17 cellular contexts compared by ENCODE assay signal in the genomic region with DNA sequence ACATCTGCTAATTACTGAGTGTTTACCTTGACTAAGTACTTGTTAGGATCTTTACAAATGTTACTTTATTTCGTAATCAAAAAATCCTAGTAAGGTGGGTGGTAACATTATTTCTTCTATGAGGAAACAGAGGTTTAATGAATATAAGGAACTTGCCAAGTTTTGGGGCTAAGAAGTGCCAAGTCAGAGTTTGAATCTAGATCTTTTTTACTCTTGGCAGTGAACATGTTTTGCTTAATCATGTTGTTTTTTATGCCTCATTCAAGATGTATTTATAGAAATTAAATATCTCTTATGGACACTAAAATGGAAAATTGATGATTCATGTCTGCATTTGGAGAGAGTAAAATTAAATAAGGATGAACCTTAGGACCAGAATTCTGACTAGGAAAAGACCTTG.
DNase-seq lines count a peak whose midpoint lies in the region; ATAC-seq and TF ChIP-seq lines count a peak whose summit lies in the region.
"Had no signal": no experiment of that assay in that cellular context is flagged by ENCODE, and none has a peak within 500 bp of the region (broad histone marks: within the 10 kb centered on the region; RNA-seq: fewer than 3 reads in every experiment).

No MANE protein-coding gene starts in this region.

- H3K4me1 Mint-ChIP-seq in MCF 10A (ENCODE audit: insufficient read depth, unreplicated experiment) = peaks cover 10% of the 10 kb centered on the region
- H3K4me1 Mint-ChIP-seq: nephron had no signal

- peak; percentile 70 for DNase-seq in MCF 10A (ENCODE audit: unreplicated experiment)
- DNase-seq in mammary epithelial cell = no peak
- DNase-seq in amniotic stem cell (lab: John Stamatoyannopoulos, UW) = peak; percentile 13
- DNase-seq in iris pigment epithelial cell (ENCODE audit: low read depth) = peak; percentile 86
- peak; percentile 40 for DNase-seq in superior temporal gyrus (ENCODE audit: extremely low spot score)
- DNase-seq: activated CD8-positive, alpha-beta memory T cell treated with anti-CD3 and anti-CD28 coated beads, Interleukin-2, amount 10 ng/mL, durations not matched to agents 7 days and 5 days; DMS 273 treated with DMSO at 0.1 percent for 48 hours; glutamatergic neuron; kidney glomerular epithelial cell; NCI-H1694 treated with DMSO at 0.1 percent for 48 hours; NCI-H69; SHP77 had no signal

- no peaks in the 10 kb centered on the region for H3K9me3 ChIP-seq in mammary epithelial cell (replicated peaks; ENCODE audit: insufficient read depth, low read length)

- in situ Hi-C loops in mammary epithelial cell (cut with MboI; ENCODE audit: low sequenced_read_pairs in 2 of 2) = no loop called here

- H2AFZ ChIP-seq in mammary epithelial cell (ENCODE audit: low read depth, low read length) = no peak overlapping the region

- POLR2A ChIA-PET in MCF 10A (lab: Yijun Ruan, JAX) = no interaction called here

- H3K4me3 ChIP-seq in mammary epithelial cell (replicated peaks in 1 of 3; ENCODE audit: insufficient read depth in 1 of 3, low read depth in 2 of 3, low read length in 3 of 3) = no peak overlapping the region
- H3K4me3 ChIP-seq: A549 had no signal

- no peak overlapping the region for H3K4me2 ChIP-seq in mammary epithelial cell (ENCODE audit: insufficient read depth, low read depth, low read length)
- H3K4me2 ChIP-seq: A549 had no signal

- H3K27me3 Mint-ChIP-seq in MCF 10A (ENCODE audit: insufficient read depth, unreplicated experiment) = no peaks in the 10 kb centered on the region
- H3K27me3 Mint-ChIP-seq: activated CD8-positive, alpha-beta memory T cell treated with anti-CD3 and anti-CD28 coated beads, Interleukin-2, amount 10 ng/mL, durations not matched to agents 7 days and 5 days had no signal

- H3K36me3 Mint-ChIP-seq in MCF 10A (ENCODE audit: insufficient read depth, unreplicated experiment) = peaks cover 24% of the 10 kb centered on the region

- no peak overlapping the region for H3K27ac ChIP-seq in mammary epithelial cell (ENCODE audit: insufficient read depth, low read depth, low read length)
- H3K27ac ChIP-seq: A549 had no signal

- ATAC-seq in HG02623 (IDR thresholded peaks at IDR 0.05; ENCODE audit: unreplicated experiment) (no peak), GM19452 (IDR thresholded peaks at IDR 0.05; ENCODE audit: unreplicated experiment) (no peak)
- ATAC-seq in activated CD4-positive, CD25-positive, alpha-beta regulatory T cell treated with anti-CD3 and anti-CD28 coated beads, Interleukin-2, amount 50 U/mL, for 24 hours = no peak
- ATAC-seq: A549; activated CD8-positive, alpha-beta memory T cell treated with anti-CD3 and anti-CD28 coated beads, Interleukin-2, amount 10 ng/mL, durations not matched to agents 7 days and 5 days had no signal

- WGBS in mammary epithelial cell (ENCODE audit: low coverage, missing lambda C conversion rate) = 21% methylated on average over 1 of the region's 1 CpG

- intact Hi-C loops in MCF 10A (cut with micrococcal nuclease) = no loop called here
- intact Hi-C loops in mammary epithelial cell (cut with micrococcal nuclease) = no loop called here

- H3K9me3 Mint-ChIP-seq in MCF 10A (ENCODE audit: unreplicated experiment) = no peaks in the 10 kb centered on the region

- TF ChIP-seq CTCF in MCF 10A (IDR thresholded peaks at IDR 0.05; ENCODE audit: unreplicated experiment) = no peak
- no peak for TF ChIP-seq CTCF in mammary epithelial cell (conservative IDR thresholded peaks at IDR 0.05 in 1 of 2, IDR thresholded peaks at IDR 0.05 in 1 of 2; ENCODE audit: extremely low read depth in 1 of 2, insufficient read depth in 1 of 2, low read depth in 1 of 2, low read length in 2 of 2)

- H3K4me3 Mint-ChIP-seq in MCF 10A (ENCODE audit: unreplicated experiment) = no peak overlapping the region
- H3K4me3 Mint-ChIP-seq: activated CD8-positive, alpha-beta memory T cell treated with anti-CD3 and anti-CD28 coated beads, Interleukin-2, amount 10 ng/mL, durations not matched to agents 7 days and 5 days; nephron had no signal

- H3K36me3 ChIP-seq in mammary epithelial cell (ENCODE audit: insufficient read depth, low read length) = no peaks in the 10 kb centered on the region

- H3K9ac ChIP-seq in mammary epithelial cell (ENCODE audit: insufficient read depth, low read length) = no peak overlapping the region

- H4K20me1 ChIP-seq in mammary epithelial cell (ENCODE audit: insufficient read depth, low read length) = no peaks in the 10 kb centered on the region

- dilution Hi-C loops in mammary epithelial cell (cut with HindIII; ENCODE audit: low sequenced_read_pairs) = no loop called here

- H3K4me1 ChIP-seq in mammary epithelial cell (ENCODE audit: insufficient read depth, low read length) = peaks cover 6% of the 10 kb centered on the region

- CTCF ChIA-PET in MCF 10A (lab: Yijun Ruan, JAX) = interaction anchor here (0.5 kb wide), 1 partner anchor 349 kb away, joined by 3 read pairs; no protein-coding TSS in a partner anchor
- CTCF ChIA-PET in mammary epithelial cell (lab: Charles Lee; ENCODE audit: low non-redundant PET) = no interaction called here

- no peak overlapping the region for H3K27ac Mint-ChIP-seq in MCF 10A (ENCODE audit: low read depth, unreplicated experiment)
- H3K27ac Mint-ChIP-seq: activated CD8-positive, alpha-beta memory T cell treated with anti-CD3 and anti-CD28 coated beads, Interleukin-2, amount 10 ng/mL, durations not matched to agents 7 days and 5 days; nephron had no signal

- no peaks in the 10 kb centered on the region for H3K79me2 ChIP-seq in mammary epithelial cell (ENCODE audit: insufficient read depth, low read length)

- BruUV-seq in MCF 10A (replicated peaks; lab: Mats Ljungman, UMichigan) (no TSS peak), mammary epithelial cell (replicated peaks; lab: Mats Ljungman, UMichigan) (no TSS peak)

- no peaks in the 10 kb centered on the region for H3K27me3 ChIP-seq in mammary epithelial cell (ENCODE audit: insufficient read depth, low read length)
